In genomic region chr19:49210108-49210900, GRCh38 we compare ENCODE assay signal across 9 cellular contexts. TPM values are rescaled to one million over a fixed set of nuclear protein-coding genes. Genes with fewer than 3 reads are reported as not detected.
DNase-seq lines count a peak whose midpoint lies in the region; ATAC-seq and TF ChIP-seq lines count a peak whose summit lies in the region.
"Had no signal": no experiment of that assay in that cellular context is flagged by ENCODE, and none has a peak within 500 bp of the region (broad histone marks: within the 10 kb centered on the region; RNA-seq: fewer than 3 reads in every experiment).

No MANE protein-coding gene starts in this region.

- intact Hi-C loops in CD4-positive, alpha-beta T cell (cut with DNase I, micrococcal nuclease) = no loop called here

- no peaks in the 10 kb centered on the region for H3K36me3 Mint-ChIP-seq in CD4-positive, alpha-beta T cell (ENCODE audit: low read depth)
- H3K36me3 Mint-ChIP-seq in effector memory CD8-positive, alpha-beta T cell (ENCODE audit: insufficient read depth) = no peaks in the 10 kb centered on the region
- peaks cover 4% of the 10 kb centered on the region for H3K36me3 Mint-ChIP-seq in nephron (ENCODE audit: low read depth)

- no peak overlapping the region for H3K27ac Mint-ChIP-seq in CD4-positive, alpha-beta T cell
- no peak overlapping the region for H3K27ac Mint-ChIP-seq in effector memory CD8-positive, alpha-beta T cell
- H3K27ac Mint-ChIP-seq in nephron = peak overlapping the region; percentile 40 to 90 (median 63)

- DNase-seq in CD4-positive, alpha-beta T cell = peak in 5 of 10 experiments; percentile 17 to 44 (median 20)
- DNase-seq in T-helper 9 cell (peak; percentile 27), NCI-H1436 treated with DMSO at 0.1 percent for 48 hours (lab: John Stamatoyannopoulos, UW) (no peak), globus pallidus (ENCODE audit: low spot score) (no peak), NCI-H446 treated with DMSO at 0.1 percent for 48 hours (lab: John Stamatoyannopoulos, UW) (no peak)
- peak in 2 of 3 experiments; percentile 16 to 21 for DNase-seq in effector memory CD8-positive, alpha-beta T cell

- POLR2A ChIA-PET in CD4-positive, alpha-beta T cell (lab: Charles Lee) = no interaction called here

- CTCF ChIA-PET in CD4-positive, alpha-beta T cell (lab: Charles Lee) = interaction anchor here (0.7 to 2.4 kb wide), 2 partner anchors 11 to 65 kb away, joined by 3 to 8 read pairs; no protein-coding TSS in a partner anchor

- no peak overlapping the region for H3K4me3 Mint-ChIP-seq in CD4-positive, alpha-beta T cell
- H3K4me3 Mint-ChIP-seq in effector memory CD8-positive, alpha-beta T cell = peak overlapping the region in 1 of 2 donors; percentile 64
- H3K4me3 Mint-ChIP-seq in nephron = peak overlapping the region; percentile 79 to 87 (median 83)

- peak; percentile 91 for ATAC-seq in CD4-positive, alpha-beta T cell (ENCODE audit: poor library complexity)
- peak; percentile 51 for ATAC-seq in effector memory CD8-positive, alpha-beta T cell (replicated peaks)
- ATAC-seq in HG03354 (IDR thresholded peaks at IDR 0.05; ENCODE audit: poor library complexity, severe bottlenecking, unreplicated experiment) = no peak

- H3K27me3 Mint-ChIP-seq in CD4-positive, alpha-beta T cell = peaks cover 20% of the 10 kb centered on the region
- H3K27me3 Mint-ChIP-seq in effector memory CD8-positive, alpha-beta T cell = peaks cover 8 to 11% of the 10 kb centered on the region in 2 donors
- no peaks in the 10 kb centered on the region for H3K27me3 Mint-ChIP-seq in nephron (ENCODE audit: low read depth)

- H3K9me3 ChIP-seq in CD4-positive, alpha-beta T cell (ENCODE audit: control insufficient read depth, low read length) = no peaks in the 10 kb centered on the region

- peaks cover 8% of the 10 kb centered on the region for H3K4me1 Mint-ChIP-seq in CD4-positive, alpha-beta T cell (ENCODE audit: low read depth)
- H3K4me1 Mint-ChIP-seq in effector memory CD8-positive, alpha-beta T cell (ENCODE audit: low read depth in 2 of 2) = peaks cover 7 to 8% of the 10 kb centered on the region in 2 donors
- H3K4me1 Mint-ChIP-seq in nephron = peaks cover 23% of the 10 kb centered on the region

- H3K9me3 Mint-ChIP-seq in CD4-positive, alpha-beta T cell = no peaks in the 10 kb centered on the region
- H3K9me3 Mint-ChIP-seq in effector memory CD8-positive, alpha-beta T cell = no peaks in the 10 kb centered on the region
- H3K9me3 Mint-ChIP-seq in nephron = no peaks in the 10 kb centered on the region

- H3K27me3 ChIP-seq in CD4-positive, alpha-beta T cell (ENCODE audit: control insufficient read depth, insufficient read depth, low read length) = no peaks in the 10 kb centered on the region

- no peak overlapping the region for H3K27ac ChIP-seq in CD4-positive, alpha-beta T cell (ENCODE audit: low read depth, low read length)

- no peak for TF ChIP-seq CTCF in CD4-positive, alpha-beta T cell (IDR thresholded peaks at IDR 0.05)
- TF ChIP-seq CTCF in nephron (IDR thresholded peaks at IDR 0.05; ENCODE audit: unreplicated experiment in 3 of 3) = no peak

RNA-seq across cellular contexts. Expression of gene TRPM4, which starts 52.7 kb away (rescaled TPM):
- total RNA-seq in CD4-positive, alpha-beta T cell = not detected

RNA-seq across cellular contexts. Expression of gene HRC, which starts 55.1 kb away (rescaled TPM):
- not detected for total RNA-seq in CD4-positive, alpha-beta T cell
- total RNA-seq: M059J had no signal

Comparison
In these comparisons a context has a peak if more than half of its experiments do, and no peak if none do; other contexts are left out.
1. DNase-seq: peak in T-helper 9 cell (single experiment) and effector memory CD8-positive, alpha-beta T cell (2 of 3); none in NCI-H1436 treated with DMSO at 0.1 percent for 48 hours (single experiment), globus pallidus (single experiment) and NCI-H446 treated with DMSO at 0.1 percent for 48 hours (single experiment).
2. H3K27ac Mint-ChIP-seq: peak in nephron (3 of 3); none in CD4-positive, alpha-beta T cell (single experiment) and effector memory CD8-positive, alpha-beta T cell (0 of 2).